In the genomic region with DNA sequence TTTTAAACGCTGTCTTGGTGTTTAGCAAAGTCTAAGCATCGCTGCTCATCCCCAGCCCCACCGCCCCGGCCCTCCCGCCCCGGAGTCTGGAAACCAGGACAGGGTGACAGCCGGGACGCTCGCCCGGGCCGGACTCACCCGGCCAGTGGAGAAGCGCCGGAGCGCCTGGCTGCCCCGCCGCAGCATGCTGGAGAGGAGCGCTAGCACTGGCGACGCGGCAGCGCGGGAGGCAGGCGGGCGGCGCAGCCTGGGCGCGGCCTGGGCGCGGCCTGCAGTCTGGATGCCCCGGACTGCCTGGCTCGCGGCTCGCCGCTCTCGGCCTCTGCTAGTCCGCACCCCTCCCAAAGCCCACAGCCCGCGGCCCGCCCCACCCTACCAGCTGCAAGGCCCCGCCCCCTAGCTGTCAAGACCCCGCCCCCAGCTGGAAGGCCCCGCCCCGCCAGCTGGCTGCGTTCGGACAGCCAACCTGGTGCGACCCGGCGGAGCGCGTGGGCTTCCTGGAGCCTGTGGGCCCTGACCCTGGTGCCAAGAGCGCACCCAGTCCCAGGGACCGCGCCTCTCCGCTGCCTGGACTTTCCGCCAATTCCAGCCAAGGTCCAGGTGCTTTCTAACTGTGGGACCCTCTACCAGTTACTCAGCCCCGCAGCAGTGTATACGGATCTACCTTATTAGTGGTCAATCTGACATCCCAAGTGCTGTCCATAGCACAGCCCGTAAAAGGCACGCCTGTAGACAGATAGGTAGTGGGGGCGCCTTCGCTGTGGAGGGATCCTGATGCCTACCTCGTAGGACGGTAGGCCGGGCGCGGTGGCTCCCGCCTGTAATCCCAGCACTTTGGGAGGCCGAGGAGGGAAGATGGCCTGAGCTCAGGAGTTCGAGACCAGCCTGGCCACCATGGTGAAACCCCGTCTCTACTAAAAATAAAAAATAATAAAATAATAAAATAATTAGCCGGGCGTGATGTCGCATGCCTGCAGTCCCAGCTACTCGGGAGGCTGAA, we compare ENCODE assay signal across 1 cellular context.
TF ChIP-seq lines count a peak whose summit lies in the region.

A gene (minus strand): TSS at position 208 of the 1,000 bp plus-strand sequence. CDS start 22 bp downstream, at position 186.

TF ChIP-seq in liver, 16 proteins besides CTCF, POLR2A, EP300 and RAD21 (continued from another document):
- TF ChIP-seq, protein P1, sequence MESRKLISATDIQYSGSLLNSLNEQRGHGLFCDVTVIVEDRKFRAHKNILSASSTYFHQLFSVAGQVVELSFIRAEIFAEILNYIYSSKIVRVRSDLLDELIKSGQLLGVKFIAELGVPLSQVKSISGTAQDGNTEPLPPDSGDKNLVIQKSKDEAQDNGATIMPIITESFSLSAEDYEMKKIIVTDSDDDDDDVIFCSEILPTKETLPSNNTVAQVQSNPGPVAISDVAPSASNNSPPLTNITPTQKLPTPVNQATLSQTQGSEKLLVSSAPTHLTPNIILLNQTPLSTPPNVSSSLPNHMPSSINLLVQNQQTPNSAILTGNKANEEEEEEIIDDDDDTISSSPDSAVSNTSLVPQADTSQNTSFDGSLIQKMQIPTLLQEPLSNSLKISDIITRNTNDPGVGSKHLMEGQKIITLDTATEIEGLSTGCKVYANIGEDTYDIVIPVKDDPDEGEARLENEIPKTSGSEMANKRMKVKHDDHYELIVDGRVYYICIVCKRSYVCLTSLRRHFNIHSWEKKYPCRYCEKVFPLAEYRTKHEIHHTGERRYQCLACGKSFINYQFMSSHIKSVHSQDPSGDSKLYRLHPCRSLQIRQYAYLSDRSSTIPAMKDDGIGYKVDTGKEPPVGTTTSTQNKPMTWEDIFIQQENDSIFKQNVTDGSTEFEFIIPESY (IDR thresholded peaks at IDR 0.05) = no peak
